8 cellular contexts compared by ENCODE assay signal in genomic region chr12:109899783-109900751, GRCh38. TPM values are rescaled to one million over a fixed set of nuclear protein-coding genes. Genes with fewer than 3 reads are reported as not detected.
DNase-seq lines count a peak whose midpoint lies in the region; ATAC-seq and TF ChIP-seq lines count a peak whose summit lies in the region.

A gene with protein sequence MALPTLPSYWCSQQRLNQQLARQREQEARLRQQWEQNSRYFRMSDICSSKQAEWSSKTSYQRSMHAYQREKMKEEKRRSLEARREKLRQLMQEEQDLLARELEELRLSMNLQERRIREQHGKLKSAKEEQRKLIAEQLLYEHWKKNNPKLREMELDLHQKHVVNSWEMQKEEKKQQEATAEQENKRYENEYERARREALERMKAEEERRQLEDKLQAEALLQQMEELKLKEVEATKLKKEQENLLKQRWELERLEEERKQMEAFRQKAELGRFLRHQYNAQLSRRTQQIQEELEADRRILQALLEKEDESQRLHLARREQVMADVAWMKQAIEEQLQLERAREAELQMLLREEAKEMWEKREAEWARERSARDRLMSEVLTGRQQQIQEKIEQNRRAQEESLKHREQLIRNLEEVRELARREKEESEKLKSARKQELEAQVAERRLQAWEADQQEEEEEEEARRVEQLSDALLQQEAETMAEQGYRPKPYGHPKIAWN (plus strand): TSS chr12:109900274. CDS start chr12:109903027, 2,753 bp downstream.

- peaks cover 10% of the 10 kb centered on the region for H4K20me1 ChIP-seq in Loucy (ENCODE audit: insufficient read depth, low read length, poor library complexity, severe bottlenecking)

- no peaks in the 10 kb centered on the region for H3K27me3 ChIP-seq in Loucy (ENCODE audit: insufficient read depth, low read length, poor library complexity, severe bottlenecking)
- no peaks in the 10 kb centered on the region for H3K27me3 ChIP-seq in stomach smooth muscle (ENCODE audit: control insufficient read depth in 1 of 2, insufficient read depth in 2 of 2, low read length in 2 of 2)

- peaks cover 20% of the 10 kb centered on the region for H3K4me1 Mint-ChIP-seq in neural crest cell

- H3K27ac ChIP-seq in stomach smooth muscle (ENCODE audit: low read length) = peak within 1 kb of the TSS; percentile 69

- peak within 1 kb of the TSS; percentile 93 for H3K27ac Mint-ChIP-seq in neural crest cell (ENCODE audit: unreplicated experiment)

- H3K4me2 ChIP-seq in Loucy (ENCODE audit: low read depth, low read length, poor library complexity, severe bottlenecking) = peak within 1 kb of the TSS; percentile 79

- H3K4me3 Mint-ChIP-seq in neural crest cell = peak within 1 kb of the TSS; percentile 92

- peaks cover 22% of the 10 kb centered on the region; the same call in 1 of the 2 replicates for H3K36me3 ChIP-seq in Loucy (ENCODE audit: insufficient read depth, low read length)
- H3K36me3 ChIP-seq in stomach smooth muscle (ENCODE audit: control insufficient read depth in 2 of 2, insufficient read depth in 2 of 2, low read length in 2 of 2) = peaks cover 17 to 20% of the 10 kb centered on the region in 2 donors

- peak; percentile 74 for DNase-seq in DMS153 treated with DMSO at 0.1 percent for 48 hours (lab: John Stamatoyannopoulos, UW; ENCODE audit: unreplicated experiment)
- DNase-seq in SIG-M5 (lab: John Stamatoyannopoulos, UW) = peak; percentile 67
- DNase-seq in activated gamma-delta T cell (lab: John Stamatoyannopoulos, UW) = peak; percentile 47
- DNase-seq in foreskin fibroblast = peak; percentile 88 to 96
- DNase-seq in neural crest cell (ENCODE audit: low read depth, low spot score) = peak; percentile 71

- H2AFZ ChIP-seq in Loucy (ENCODE audit: low read length) = peak within 1 kb of the TSS; percentile 98

- H3K27me3 Mint-ChIP-seq in neural crest cell (ENCODE audit: low read depth) = no peaks in the 10 kb centered on the region

- H3K36me3 Mint-ChIP-seq in neural crest cell (ENCODE audit: low read depth) = peaks cover 4% of the 10 kb centered on the region

- H3K9me3 ChIP-seq in Loucy (ENCODE audit: insufficient read depth, low read depth, low read length) (no peaks in the 10 kb centered on the region), stomach smooth muscle (ENCODE audit: control insufficient read depth in 2 of 2, low read length in 2 of 2) (no peaks in the 10 kb centered on the region)

- peaks cover 28% of the 10 kb centered on the region for H3K79me2 ChIP-seq in Loucy (ENCODE audit: insufficient read depth, low read length)

- peak within 1 kb of the TSS; percentile 84 for H3K9ac ChIP-seq in Loucy (ENCODE audit: low read depth, low read length, poor library complexity, severe bottlenecking)
- H3K9ac ChIP-seq in stomach smooth muscle (ENCODE audit: low read length in 2 of 2) = peak within 1 kb of the TSS; percentile 76 to 86

- H3K4me1 ChIP-seq in Loucy (ENCODE audit: insufficient read depth, low read length, poor library complexity, severe bottlenecking) (peaks cover 16% of the 10 kb centered on the region), stomach smooth muscle (ENCODE audit: control insufficient read depth, insufficient read depth, low read length) (peaks cover 19% of the 10 kb centered on the region)

- no peaks in the 10 kb centered on the region for H3K9me2 ChIP-seq in Loucy (replicated peaks; ENCODE audit: low read depth, low read length)

- H3K4me3 ChIP-seq in Loucy (ENCODE audit: low read length, poor library complexity, severe bottlenecking) (peak within 1 kb of the TSS; percentile 84), foreskin fibroblast (ENCODE audit: low read depth in 1 of 2, low read length in 2 of 2) (peak within 1 kb of the TSS; percentile 69 to 88), stomach smooth muscle (ENCODE audit: low read length in 2 of 2) (peak within 1 kb of the TSS; percentile 90)

- peak; percentile 65 for ATAC-seq in GM21737 (IDR thresholded peaks at IDR 0.05; ENCODE audit: unreplicated experiment)

- peak; percentile 44 for TF ChIP-seq CTCF in Loucy (conservative IDR thresholded peaks at IDR 0.05; ENCODE audit: low read length)
- peak; percentile 40 for TF ChIP-seq CTCF in foreskin fibroblast (IDR thresholded peaks at IDR 0.05; ENCODE audit: low read depth, low read length)
- peak; percentile 39 for TF ChIP-seq CTCF in neural crest cell (conservative IDR thresholded peaks at IDR 0.05)

- no peaks in the 10 kb centered on the region for H3K9me3 Mint-ChIP-seq in neural crest cell

- H3F3A ChIP-seq in Loucy (ENCODE audit: low read depth) = no peaks in the 10 kb centered on the region

RNA-seq across cellular contexts. Expression of the gene that starts here (rescaled TPM):
- 27.6 and 31.4 TPM in 2 replicates for total RNA-seq in neural crest cell

Comparison
In these comparisons a context has a peak if more than half of its experiments do, and no peak if none do; other contexts are left out.
1. Peak in every context shown above with its lines: DNase-seq, ATAC-seq, H3K4me3 ChIP-seq and H3K27ac ChIP-seq.